Comparison of ENCODE assay signal across 10 cellular contexts in the genomic region with DNA sequence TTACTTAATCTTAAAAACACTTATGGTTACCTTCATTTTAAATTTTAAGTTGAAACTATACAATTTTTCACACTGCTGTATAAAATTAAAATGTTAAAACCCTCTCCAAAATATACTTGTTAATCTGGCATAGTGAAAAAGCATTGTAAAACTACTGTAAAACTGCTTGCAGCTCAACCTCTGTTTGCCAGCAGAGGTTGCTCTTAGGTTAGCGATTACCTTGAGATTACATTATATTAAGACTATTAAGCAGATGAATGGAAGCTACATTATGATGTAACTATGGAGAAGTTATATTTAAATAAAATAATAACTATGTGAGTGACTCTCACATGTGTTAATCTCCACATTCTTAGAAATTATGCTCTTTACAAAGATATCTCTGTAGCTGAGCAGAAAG.
DNase-seq lines count a peak whose midpoint lies in the region; TF ChIP-seq lines count a peak whose summit lies in the region.
"Had no signal": no experiment of that assay in that cellular context is flagged by ENCODE, and none has a peak within 500 bp of the region (broad histone marks: within the 10 kb centered on the region; RNA-seq: fewer than 3 reads in every experiment).

No MANE protein-coding gene starts in this region.

- H3K56ac ChIP-seq in H9 (ENCODE audit: insufficient read length, low read depth, low read length) = no peak overlapping the region

- H2AK5ac ChIP-seq in H9 (ENCODE audit: insufficient read length, low read length) = no peak overlapping the region

- in situ Hi-C loops in Caki2 (cut with HindIII; ENCODE audit: low pct_unique_long_range_greater_than_20kb, low sequenced_read_pairs) = loop anchor here (25.0 kb wide), 1 partner anchor 498 kb away; the partner anchor contains the start of gene BCHE
- in situ Hi-C loops in SK-MEL-5 (cut with HindIII; ENCODE audit: low pct_unique_long_range_greater_than_20kb, low sequenced_read_pairs) = no loop called here

- H3K4me3 Mint-ChIP-seq in H9 = no peak overlapping the region
- H3K4me3 Mint-ChIP-seq: activated naive CD4-positive, alpha-beta T cell treated with anti-CD3 and anti-CD28 coated beads, Interleukin-2, amount 50 U/mL, for 24 hours had no signal

- H3K79me1 ChIP-seq in H9 (ENCODE audit: insufficient read depth, low read depth, low read length, poor library complexity, severe bottlenecking) = no peaks in the 10 kb centered on the region

- no peaks in the 10 kb centered on the region for H3K9me3 Mint-ChIP-seq in H9

- no peak overlapping the region for H3T11ph ChIP-seq in H9 (ENCODE audit: low read length)

- no peak overlapping the region for H4K8ac ChIP-seq in H9 (replicated peaks; ENCODE audit: insufficient read length, low read depth, low read length)

- no CpG with 5 or more reads among the region's 1 CpG for WGBS in H9 (ENCODE audit: extremely low coverage, insufficient read length, low lambda C conversion rate)
- 46 to 65% methylated on average over 1 of the region's 1 CpG for WGBS in testis, 2 donors

- H3K23me2 ChIP-seq in H9 (ENCODE audit: insufficient read length, low read depth, low read length, poor library complexity, severe bottlenecking) = no peaks in the 10 kb centered on the region

- H3K79me2 ChIP-seq in H9 (ENCODE audit: insufficient read depth, low read length) = no peaks in the 10 kb centered on the region

- H2BK15ac ChIP-seq in H9 (ENCODE audit: low read depth, low read length) = no peak overlapping the region

- H3K9me3 ChIP-seq in H9 (ENCODE audit: control insufficient read depth, low read depth, low read length) (no peaks in the 10 kb centered on the region), testis (no peaks in the 10 kb centered on the region)

- intact Hi-C loops in testis (cut with DNase I; ENCODE audit: low total_unique reads) = no loop called here

- no peak overlapping the region for H3K23ac ChIP-seq in H9 (ENCODE audit: insufficient read length, low read depth, low read length)

- H3K14ac ChIP-seq in H9 (ENCODE audit: insufficient read depth, low read length) = no peak overlapping the region

- no peak overlapping the region for H4K91ac ChIP-seq in H9 (ENCODE audit: insufficient read length, low read depth, low read length)

- no peaks in the 10 kb centered on the region for H3K27me3 Mint-ChIP-seq in H9 (ENCODE audit: low read depth)
- H3K27me3 Mint-ChIP-seq: activated naive CD4-positive, alpha-beta T cell treated with anti-CD3 and anti-CD28 coated beads, Interleukin-2, amount 50 U/mL, for 24 hours had no signal

- H3K4ac ChIP-seq in H9 (ENCODE audit: low read depth, low read length) = no peak overlapping the region

- no peak overlapping the region for H3K4me2 ChIP-seq in H9 (ENCODE audit: insufficient read depth, insufficient read length, low read length)

- no peak overlapping the region for H2BK12ac ChIP-seq in H9 (ENCODE audit: insufficient read length, low read depth, low read length)

- no peak overlapping the region for H3K4me3 ChIP-seq in testis

- no peak overlapping the region for H3K27ac Mint-ChIP-seq in H9
- H3K27ac Mint-ChIP-seq: activated naive CD4-positive, alpha-beta T cell treated with anti-CD3 and anti-CD28 coated beads, Interleukin-2, amount 50 U/mL, for 24 hours had no signal

- no peak overlapping the region for H2AFZ ChIP-seq in H9 (ENCODE audit: low read length)

- H3K27me3 ChIP-seq in H9 (ENCODE audit: insufficient read depth, low read length) (no peaks in the 10 kb centered on the region), testis (no peaks in the 10 kb centered on the region)

- H3K4me1 ChIP-seq in H9 (ENCODE audit: insufficient read depth, low read length) = no peaks in the 10 kb centered on the region
- H3K4me1 ChIP-seq in testis = no peaks in the 10 kb centered on the region

- DNase-seq in Caki2 (ENCODE audit: low read depth) (peak; percentile 31), H9 (no peak), SK-MEL-5 (ENCODE audit: low read depth, low spot score) (peak; percentile 60), iris pigment epithelial cell (ENCODE audit: low read depth) (peak; percentile 1), testis (no peak), NOMO-1 treated with dmso at 0.1 percent for 144 hours (lab: John Stamatoyannopoulos, UW; ENCODE audit: unreplicated experiment) (no peak), T1000 (lab: John Stamatoyannopoulos, UW) (no peak), NCI-H187 treated with DMSO at 0.1 percent for 48 hours (lab: John Stamatoyannopoulos, UW) (no peak)
- DNase-seq: NCI-H2171 treated with DMSO at 0.1 percent for 48 hours had no signal

- TF ChIP-seq CTCF in H9 (conservative IDR thresholded peaks at IDR 0.05) = peak; percentile 60
- no peak for TF ChIP-seq CTCF in testis (IDR thresholded peaks at IDR 0.05)

- H4K20me1 ChIP-seq in H9 (ENCODE audit: control insufficient read depth, insufficient read depth, insufficient read length) = no peaks in the 10 kb centered on the region

- H2BK20ac ChIP-seq in H9 (ENCODE audit: low read depth, low read length, poor library complexity, severe bottlenecking) = no peak overlapping the region

- H3K27ac ChIP-seq in H9 (ENCODE audit: insufficient read length, low read depth, low read length) = no peak overlapping the region
- H3K27ac ChIP-seq in testis = no peak overlapping the region

- no peaks in the 10 kb centered on the region for H3K36me3 ChIP-seq in testis (ENCODE audit: low read depth, missing control alignments)

- H3K4me1 Mint-ChIP-seq in H9 = peaks cover 3 to 4% of the 10 kb centered on the region in 2 experiments; a peak in 3 of 4 replicates
- H3K4me1 Mint-ChIP-seq: activated naive CD4-positive, alpha-beta T cell treated with anti-CD3 and anti-CD28 coated beads, Interleukin-2, amount 50 U/mL, for 24 hours had no signal

- H2BK120ac ChIP-seq in H9 (ENCODE audit: low read depth, low read length, poor library complexity, severe bottlenecking) = no peak overlapping the region

- TF ChIP-seq POLR2A in testis (IDR thresholded peaks at IDR 0.05) = no peak

- no peaks in the 10 kb centered on the region; a peak in 1 of 7 replicates for H3K36me3 Mint-ChIP-seq in H9 (ENCODE audit: insufficient read depth in 1 of 3, low read depth in 3 of 3)
- H3K36me3 Mint-ChIP-seq: activated naive CD4-positive, alpha-beta T cell treated with anti-CD3 and anti-CD28 coated beads, Interleukin-2, amount 50 U/mL, for 24 hours had no signal

- no peak overlapping the region for H2BK5ac ChIP-seq in H9 (ENCODE audit: insufficient read length, low read length)

- H4K5ac ChIP-seq in H9 (ENCODE audit: insufficient read length, low read depth, low read length) = no peak overlapping the region

- no peak overlapping the region for H3K9ac ChIP-seq in H9 (ENCODE audit: extremely low read depth, insufficient read length, low read length)

- no peak overlapping the region for H3K18ac ChIP-seq in H9 (ENCODE audit: insufficient read length, low read depth, low read length)

Comparison
In these comparisons a context has a peak if more than half of its experiments do, and no peak if none do; other contexts are left out.
1. DNase-seq: peak in Caki2 (single experiment), SK-MEL-5 (single experiment) and iris pigment epithelial cell (single experiment); none in H9 (single experiment), testis (single experiment), NOMO-1 treated with dmso at 0.1 percent for 144 hours (single experiment), T1000 (single experiment) and NCI-H187 treated with DMSO at 0.1 percent for 48 hours (single experiment).